Comparison of ENCODE assay signal across 12 cellular contexts in the genomic region with DNA sequence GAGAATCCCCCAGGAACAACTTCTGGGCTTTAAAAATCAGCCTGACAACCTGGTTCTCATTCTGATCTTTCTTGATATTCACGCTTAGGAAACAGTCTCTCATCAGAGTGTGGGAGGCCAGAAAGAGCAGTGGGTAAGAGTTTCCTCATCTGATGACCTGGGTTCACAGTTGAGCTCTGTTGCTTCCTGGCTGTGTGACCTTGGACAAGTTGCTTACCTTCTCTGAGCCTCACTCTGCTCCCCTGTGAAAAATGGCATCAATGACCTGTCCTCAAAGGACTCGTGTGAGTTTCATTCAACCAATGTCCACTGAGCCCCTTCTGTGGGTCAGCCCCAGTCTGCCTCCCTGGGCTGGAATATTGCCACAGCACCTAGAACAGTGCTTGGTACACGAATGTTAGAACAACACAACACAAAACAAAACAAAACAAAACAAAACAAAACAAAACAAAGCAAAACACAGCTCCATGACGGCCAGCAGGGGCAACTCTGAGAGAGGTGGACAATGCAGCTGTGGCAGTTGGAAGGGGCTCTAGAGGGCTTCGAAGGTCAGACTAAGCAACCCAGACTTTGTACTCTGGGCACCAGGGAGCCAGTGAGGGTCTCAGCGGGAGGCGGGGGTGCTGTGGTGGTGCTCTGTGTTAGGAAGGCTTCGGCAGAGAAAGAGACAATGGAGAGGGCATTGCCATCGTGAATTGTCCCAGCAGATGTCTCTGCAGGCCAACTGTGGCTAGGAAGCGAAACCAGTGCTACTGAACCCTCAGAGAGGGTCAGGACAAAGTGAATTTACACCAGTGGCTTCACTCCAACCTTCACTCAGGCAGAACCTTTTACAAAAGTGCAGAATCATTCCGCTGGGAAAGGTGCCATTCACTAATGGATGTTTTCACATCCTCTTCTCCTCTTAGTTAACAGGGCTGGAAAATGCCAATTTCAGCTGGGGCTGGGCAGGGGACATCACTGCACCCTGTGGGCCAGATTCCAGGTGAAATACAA. TPM values are rescaled to one million over a fixed set of nuclear protein-coding genes. Genes with fewer than 3 reads are reported as not detected.
DNase-seq lines count a peak whose midpoint lies in the region; ATAC-seq, FAIRE-seq and TF ChIP-seq lines count a peak whose summit lies in the region.
"Had no signal": no experiment of that assay in that cellular context is flagged by ENCODE, and none has a peak within 500 bp of the region (broad histone marks: within the 10 kb centered on the region; RNA-seq: fewer than 3 reads in every experiment).

No MANE protein-coding gene starts in this region.

- H3K27ac Mint-ChIP-seq in osteocyte (ENCODE audit: unreplicated experiment) = no peak overlapping the region

- H3K9me1 ChIP-seq in K562 (ENCODE audit: control insufficient read depth, insufficient read depth, low read length) = no peaks in the 10 kb centered on the region

- no peaks in the 10 kb centered on the region for H3K36me3 Mint-ChIP-seq in osteocyte (ENCODE audit: unreplicated experiment)

- intact Hi-C loops in K562 (cut with micrococcal nuclease) = no loop called here
- intact Hi-C loops in left cardiac atrium (cut with DNase I) = no loop called here

- H3K4me1 ChIP-seq in K562 (replicated peaks in 1 of 2; ENCODE audit: control insufficient read depth in 2 of 2, insufficient read depth in 2 of 2, low read length in 2 of 2) = no peaks in the 10 kb centered on the region
- no peaks in the 10 kb centered on the region for H3K4me1 ChIP-seq in liver (ENCODE audit: control insufficient read depth in 4 of 4, insufficient read depth in 4 of 4, low read length in 3 of 4)

- peak; percentile 63 for FAIRE-seq in K562 (lab: Jason Lieb, UNC)

- H3K36me3 ChIP-seq in K562 (ENCODE audit: control insufficient read depth, insufficient read depth, low read length) (no peaks in the 10 kb centered on the region), liver (ENCODE audit: control insufficient read depth in 4 of 4, insufficient read depth in 3 of 4, low read depth in 1 of 4, low read length in 3 of 4) (no peaks in the 10 kb centered on the region)

- POLR2A ChIA-PET in K562 (lab: Yijun Ruan, JAX) = interaction anchor here (0.6 to 1.5 kb wide), 3 partner anchors 17 to 334 kb away, joined by 3 read pairs; no protein-coding TSS in a partner anchor

- 1% methylated on average over 11 of the region's 11 CpGs for WGBS in K562 (ENCODE audit: insufficient coverage, low coverage, missing lambda C conversion rate)
- 61% methylated on average over 11 of the region's 11 CpGs for WGBS in liver

- H3K4me1 Mint-ChIP-seq in osteocyte (ENCODE audit: unreplicated experiment) = no peaks in the 10 kb centered on the region

- TF ChIP-seq EP300 in K562 (IDR thresholded peaks at IDR 0.05; ENCODE audit: low read length) = no peak

- H3K4me3 ChIP-seq in AG10803 (ENCODE audit: low read length) = no peak overlapping the region
- H3K4me3 ChIP-seq in K562 = no peak overlapping the region
- no peak overlapping the region for H3K4me3 ChIP-seq in liver (ENCODE audit: low read depth in 1 of 3, low read length in 3 of 3)

- peaks cover 19% of the 10 kb centered on the region for H3K27me3 Mint-ChIP-seq in osteocyte (ENCODE audit: unreplicated experiment)

- no peak overlapping the region for H2AFZ ChIP-seq in K562 (ENCODE audit: low read depth, low read length)

- H3K27ac ChIP-seq in K562 (ENCODE audit: extremely low read depth, low read depth, low read length) = no peak overlapping the region
- H3K27ac ChIP-seq in liver (ENCODE audit: low read depth in 1 of 2, low read length in 2 of 2) = no peak overlapping the region

- TF ChIP-seq POLR2A in K562 (conservative IDR thresholded peaks at IDR 0.05) = no peak

- no peak overlapping the region for H3K4me2 ChIP-seq in K562 (ENCODE audit: insufficient read depth, low read length)

- CTCF ChIA-PET in K562 (lab: Yijun Ruan, JAX; ENCODE audit: low intra/inter-chr PET ratio) = no interaction called here

- H3K79me2 ChIP-seq in K562 (ENCODE audit: control insufficient read depth, insufficient read depth, low read length) = no peaks in the 10 kb centered on the region

- H3K9me3 Mint-ChIP-seq in osteocyte (ENCODE audit: unreplicated experiment) = no peaks in the 10 kb centered on the region

- in situ Hi-C loops in K562 (cut with MboI) = no loop called here

- BruUV-seq in K562 (replicated peaks; lab: Mats Ljungman, UMichigan) = no TSS peak

- H3K9me3 ChIP-seq in K562 (replicated peaks; ENCODE audit: control insufficient read depth, insufficient read depth, low read depth, low read length) = no peaks in the 10 kb centered on the region
- no peaks in the 10 kb centered on the region for H3K9me3 ChIP-seq in liver (ENCODE audit: control insufficient read depth in 4 of 4, low read length in 3 of 4)

- TF ChIP-seq RAD21 in K562 (CRISPR knock-in tag; conservative IDR thresholded peaks at IDR 0.05 in 1 of 2, IDR thresholded peaks at IDR 0.05 in 1 of 2) = no peak
- TF ChIP-seq RAD21 in liver (IDR thresholded peaks at IDR 0.05) = peak; percentile 75 to 85

- DNase-seq in AG10803 (ENCODE audit: low read depth) (peak; percentile 2), NCI-H1694 treated with DMSO at 0.1 percent for 48 hours (lab: John Stamatoyannopoulos, UW) (peak; percentile 58), K562 (ENCODE audit: extremely low read depth in 1 of 4, low spot score in 3 of 4) (peak in 2 of 4 experiments; percentile 24 to 46), NCI-H2227 (lab: John Stamatoyannopoulos, UW; ENCODE audit: unreplicated experiment) (no peak), left cardiac atrium (no peak), osteocyte (ENCODE audit: extremely low spot score, unreplicated experiment) (no peak)
- DNase-seq: activated effector memory CD4-positive, alpha-beta T cell treated with Interleukin-2 at 50 U/mL for 16 hours; mesenchymal stem cell; NCI-H1048; SIG-M5 had no signal

- H3K27me3 ChIP-seq in K562 (ENCODE audit: control insufficient read depth in 2 of 2, insufficient read depth in 2 of 2, low read length in 2 of 2) = peaks cover 3 to 47% of the 10 kb centered on the region in 2 experiments; a peak in 4 of 5 replicates
- no peaks in the 10 kb centered on the region for H3K27me3 ChIP-seq in liver (ENCODE audit: control insufficient read depth in 4 of 4, insufficient read depth in 4 of 4, low read length in 3 of 4)

- no peak overlapping the region for H3K4me3 Mint-ChIP-seq in osteocyte (ENCODE audit: unreplicated experiment)

- TF ChIP-seq CTCF in AG10803 (conservative IDR thresholded peaks at IDR 0.05; ENCODE audit: low read length) (no peak), K562 (IDR thresholded peaks at IDR 0.05 in 2 of 3, conservative IDR thresholded peaks at IDR 0.05 in 1 of 3; ENCODE audit: insufficient read depth in 2 of 3, low read depth in 1 of 3, low read length in 3 of 3) (peak in 2 of 3 experiments; percentile 6 to 24; a peak in 2 of 6 replicates), liver (IDR thresholded peaks at IDR 0.05; ENCODE audit: low read depth, low read length, missing input control) (peak; percentile 32), osteocyte (IDR thresholded peaks at IDR 0.05) (no peak)

- H3K9ac ChIP-seq in K562 (ENCODE audit: insufficient read depth in 1 of 2, low read depth in 2 of 2, low read length in 2 of 2) (no peak overlapping the region), liver (ENCODE audit: low read depth in 1 of 2, low read length in 2 of 2) (no peak overlapping the region)

- ATAC-seq in K562 = peak; percentile 70
- ATAC-seq in left cardiac atrium = no peak
- ATAC-seq in GM19455 (IDR thresholded peaks at IDR 0.05; ENCODE audit: unreplicated experiment) = no peak

- H4K20me1 ChIP-seq in K562 (replicated peaks; ENCODE audit: control insufficient read depth, insufficient read depth, low read length) = peaks cover 4% of the 10 kb centered on the region; the same call in 1 of the 2 replicates

TF ChIP-seq in K562, 482 proteins besides CTCF, POLR2A, EP300 and RAD21 (continues in another document):
- peak; percentile 74 for TF ChIP-seq NFIC (IDR thresholded peaks at IDR 0.05)

TF ChIP-seq in liver, 16 proteins besides CTCF, POLR2A, EP300 and RAD21:
- no peak for TF ChIP-seq HNF4G (IDR thresholded peaks at IDR 0.05)
- peak in 1 of 2 donors; percentile 31 for TF ChIP-seq HNF4A (conservative IDR thresholded peaks at IDR 0.05)
- peak in 1 of 2 donors; percentile 61 for TF ChIP-seq RXRA (IDR thresholded peaks at IDR 0.05)
- no peak for TF ChIP-seq YY1 (IDR thresholded peaks at IDR 0.05)
- no peak for TF ChIP-seq JUND (IDR thresholded peaks at IDR 0.05)
TF ChIP-seq in liver: peak in this region for 2.

RNA-seq across cellular contexts. Expression of a gene that starts 14.3 kb away (rescaled TPM):
- total RNA-seq in K562 (2011; cell fraction: chromatin; rRNA removed; ENCODE audit: low replicate concordance) = not detected in 2 replicates
- total RNA-seq in K562 (2011; cell fraction: nucleolus; rRNA removed) = not detected in 2 replicates
- total RNA-seq in K562 (2011; cell fraction: nucleoplasm; rRNA removed) = not detected in 2 replicates
- total RNA-seq in K562 (2014; rRNA removed) = not detected in 2 replicates
- not detected in 2 replicates for total RNA-seq in K562 (2014; rRNA removed; fragmentation: Illumina TruSeq; extraction: Trizol)
- not detected in 2 replicates for total RNA-seq in K562 (2015; rRNA removed; fragmentation: Illumina TruSeq; extraction: Trizol)
- total RNA-seq in K562 (2021) = not detected in 2 replicates
- not detected in 2 replicates for polyA plus RNA-seq in K562 (2011; rRNA removed)
- not detected in 2 replicates for polyA plus RNA-seq in K562 (2011; cell fraction: cytosol; rRNA removed)
- not detected in 2 replicates for polyA plus RNA-seq in K562 (2011; cell fraction: nucleus; rRNA removed)
- not detected in 2 replicates for polyA plus RNA-seq in K562 (2012)
- not detected in 2 replicates for polyA plus RNA-seq in K562 (2014; fragmentation: Illumina TruSeq; extraction: Trizol)
- polyA plus RNA-seq in K562 (2014; fragmentation: Nextera tagmentation; extraction: Ambion mirVana) = not detected
- not detected in 2 replicates for polyA plus RNA-seq in K562 (2014; rRNA removed)
- not detected in 2 replicates for polyA minus RNA-seq in K562 (2011; rRNA and poly(A)+ RNA removed)
- polyA minus RNA-seq in K562 (2011; cell fraction: cytosol; rRNA and poly(A)+ RNA removed) = not detected in 2 replicates
- polyA minus RNA-seq in K562 (2011; cell fraction: nucleus; rRNA and poly(A)+ RNA removed) = not detected in 2 replicates
- total RNA-seq in liver = under 1 TPM in 1 of 2 donors, not detected in 1; 0.17 TPM
- polyA plus RNA-seq in liver = under 1 TPM in 1 of 2 donors, not detected in 1; under 0.01 TPM
- total RNA-seq in left cardiac atrium = under 1 TPM; 0.03 TPM
- total RNA-seq in osteocyte = not detected in 2 replicates

Comparison
In these comparisons a context has a peak if more than half of its experiments do, and no peak if none do; other contexts are left out.
1. DNase-seq: peak in AG10803 (single experiment) and NCI-H1694 treated with DMSO at 0.1 percent for 48 hours (single experiment); none in NCI-H2227 (single experiment), left cardiac atrium (single experiment) and osteocyte (single experiment).
2. CTCF ChIP-seq: peak in K562 (2 of 3) and liver (single experiment); none in AG10803 (single experiment) and osteocyte (single experiment).